ENCODE assay signal across 12 cellular contexts in genomic region chr6:164345856-164346496, GRCh38.
"Had no signal": no experiment of that assay in that cellular context is flagged by ENCODE, and none has a peak within 500 bp of the region (broad histone marks: within the 10 kb centered on the region; RNA-seq: fewer than 3 reads in every experiment).

No MANE protein-coding gene starts in this region.

- H3K27me3 Mint-ChIP-seq: activated T-cell treated with anti-CD3 and anti-CD28 coated beads, Interleukin-2, amount 50 U/mL, for 24 hours had no signal

- H3K9me3 ChIP-seq: colonic mucosa, pancreas, stomach, thyroid gland had no signal

- H3K4me3 ChIP-seq: colonic mucosa, pancreas, stomach, thyroid gland had no signal

- H3K4me1 Mint-ChIP-seq: nephron progenitor cell had no signal

- ATAC-seq: activated naive CD4-positive, alpha-beta T cell treated with anti-CD3 and anti-CD28 coated beads, Interleukin-2, amount 50 U/mL, for 72 hours had no signal

- H3K4me1 ChIP-seq: colonic mucosa, pancreas, stomach, thyroid gland had no signal

- H3K36me3 ChIP-seq: colonic mucosa, pancreas, stomach, thyroid gland had no signal

- DNase-seq: activated effector memory CD4-positive, alpha-beta T cell treated with anti-CD3 and anti-CD28 coated beads, Interleukin-2, amount 50 U/mL, for 16 hours; activated T-cell treated with anti-CD3 and anti-CD28 coated beads, Interleukin-2, amount 50 U/mL, for 24 hours; amygdala; colonic mucosa; effector CD4-positive, alpha-beta T cell; kidney glomerular epithelial cell; nephron progenitor cell; pancreas; stomach; T-helper 2 cell; thyroid gland had no signal

- H3K27ac ChIP-seq: colonic mucosa, pancreas, stomach, thyroid gland had no signal

- H3K27ac Mint-ChIP-seq: activated naive CD4-positive, alpha-beta T cell treated with anti-CD3 and anti-CD28 coated beads, Interleukin-2, amount 50 U/mL, for 72 hours; activated T-cell treated with anti-CD3 and anti-CD28 coated beads, Interleukin-2, amount 50 U/mL, for 24 hours; nephron progenitor cell had no signal

- H3K4me3 Mint-ChIP-seq: activated T-cell treated with anti-CD3 and anti-CD28 coated beads, Interleukin-2, amount 50 U/mL, for 24 hours; nephron progenitor cell had no signal

- H3K27me3 ChIP-seq: colonic mucosa, pancreas, stomach, thyroid gland had no signal
